Comparison of ENCODE assay signal across 9 cellular contexts in genomic region chrY:7272556-7273195, GRCh38.
DNase-seq lines count a peak whose midpoint lies in the region; ATAC-seq, FAIRE-seq and TF ChIP-seq lines count a peak whose summit lies in the region.
"Had no signal": no experiment of that assay in that cellular context is flagged by ENCODE, and none has a peak within 500 bp of the region (broad histone marks: within the 10 kb centered on the region; RNA-seq: fewer than 3 reads in every experiment).

No MANE protein-coding gene starts in this region.

- peak; percentile 16 for DNase-seq in activated CD4-positive, CD25-positive, alpha-beta regulatory T cell treated with anti-CD3 and anti-CD28 coated beads, Interleukin-2, amount 50 U/mL, for 16 hours (ENCODE audit: low read depth, low spot score)
- DNase-seq in T-helper 17 cell (peak in 2 of 3 donors; percentile 33 to 40), epithelial cell of proximal tubule (ENCODE audit: low read depth) (no peak), islet precursor cell (no peak), HTR-8/SVneo (ENCODE audit: insufficient read length, low spot score) (no peak)
- peak; percentile 66 to 69 for DNase-seq in stimulated activated CD4-positive, alpha-beta T cell treated with anti-CD3 and anti-CD28 coated beads, Interleukin-2, amount 100 ng/mL, for 24 hours

- no peaks in the 10 kb centered on the region for H3K9me3 ChIP-seq in T-helper 17 cell (ENCODE audit: control insufficient read depth, low read length, poor library complexity, severe bottlenecking)
- H3K9me3 ChIP-seq: BLaER1 had no signal

- no peak for ATAC-seq in activated CD4-positive, CD25-positive, alpha-beta regulatory T cell treated with anti-CD3 and anti-CD28 coated beads, Interleukin-2, amount 50 U/mL, for 24 hours
- ATAC-seq in T-helper 17 cell (no peak), GM18870 (IDR thresholded peaks at IDR 0.05; ENCODE audit: unreplicated experiment) (no peak)

- H3K36me3 Mint-ChIP-seq in T-helper 17 cell (ENCODE audit: low read depth), result peaks cover 7% of the 10 kb centered on the region

- no peaks in the 10 kb centered on the region for H3K27me3 Mint-ChIP-seq in T-helper 17 cell

- H3K4me3 Mint-ChIP-seq in T-helper 17 cell, result peak overlapping the region; percentile 98

- H3K4me1 Mint-ChIP-seq in T-helper 17 cell, result peaks cover 15% of the 10 kb centered on the region

- peak; percentile 44 for TF ChIP-seq CTCF in epithelial cell of proximal tubule (conservative IDR thresholded peaks at IDR 0.05; ENCODE audit: low read depth, low read length)

- peak overlapping the region; percentile 22 for H3K4me3 ChIP-seq in epithelial cell of proximal tubule (ENCODE audit: low read depth, low read length)
- H3K4me3 ChIP-seq: BLaER1 had no signal

- H3K27ac Mint-ChIP-seq in T-helper 17 cell, result peak overlapping the region; percentile 91

- FAIRE-seq in HTR-8/SVneo (lab: Jason Lieb, UNC), result no peak

Comparison
In these comparisons a context has a peak if more than half of its experiments do, and no peak if none do; other contexts are left out.
1. DNase-seq: peak in activated CD4-positive, CD25-positive, alpha-beta regulatory T cell treated with anti-CD3 and anti-CD28 coated beads, Interleukin-2, amount 50 U/mL, for 16 hours (single experiment), T-helper 17 cell (2 of 3) and stimulated activated CD4-positive, alpha-beta T cell treated with anti-CD3 and anti-CD28 coated beads, Interleukin-2, amount 100 ng/mL, for 24 hours (2 of 2); none in epithelial cell of proximal tubule (single experiment), islet precursor cell (single experiment) and HTR-8/SVneo (single experiment).